17 cellular contexts compared by ENCODE assay signal in the genomic region with DNA sequence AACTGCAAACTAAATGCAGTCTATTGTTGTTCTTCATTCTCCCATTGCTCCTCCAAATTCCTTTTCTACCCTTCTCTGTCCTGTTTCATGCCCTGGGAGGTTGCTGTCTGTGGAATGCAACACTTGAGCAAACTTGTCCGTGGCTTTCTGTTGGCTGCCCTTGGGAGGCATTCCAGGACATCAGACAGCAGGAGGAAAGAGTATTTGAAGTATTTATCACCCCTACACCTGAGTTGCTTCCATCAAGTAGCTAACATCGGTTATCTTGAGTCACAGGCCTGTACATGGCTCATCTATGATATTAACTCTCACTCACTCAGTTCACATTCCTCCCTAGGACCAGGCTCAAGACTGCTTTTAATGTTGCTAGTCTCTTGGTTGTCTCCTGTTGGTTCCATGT.
DNase-seq lines count a peak whose midpoint lies in the region; ATAC-seq and TF ChIP-seq lines count a peak whose summit lies in the region.
"Had no signal": no experiment of that assay in that cellular context is flagged by ENCODE, and none has a peak within 500 bp of the region (broad histone marks: within the 10 kb centered on the region; RNA-seq: fewer than 3 reads in every experiment).

No MANE protein-coding gene starts in this region.

- H3K27me3 ChIP-seq in GM23338 (ENCODE audit: insufficient read depth) (no peaks in the 10 kb centered on the region), RWPE2 (ENCODE audit: insufficient read depth, poor library complexity, severe bottlenecking) (peaks cover 5% of the 10 kb centered on the region), tibial nerve (no peaks in the 10 kb centered on the region)
- H3K27me3 ChIP-seq: BLaER1 had no signal

- H3K4me3 Mint-ChIP-seq in GM23338 = no peak overlapping the region
- H3K4me3 Mint-ChIP-seq: CD8-positive, alpha-beta T cell; HFFc6 had no signal

- WGBS in tibial nerve, 2 donors = 40 to 41% methylated on average over 2 of the region's 2 CpGs

- no peaks in the 10 kb centered on the region for H3K9me3 Mint-ChIP-seq in GM23338

- H3F3A ChIP-seq in GM23338 (replicated peaks; ENCODE audit: low read depth) = no peaks in the 10 kb centered on the region

- H3K4me3 ChIP-seq in GM23338 (no peak overlapping the region), RWPE2 (ENCODE audit: severe bottlenecking) (no peak overlapping the region), epithelial cell of proximal tubule (ENCODE audit: low read depth, low read length) (no peak overlapping the region), tibial nerve (no peak overlapping the region)
- H3K4me3 ChIP-seq: BLaER1 had no signal

- H3K36me3 ChIP-seq in GM23338 (ENCODE audit: insufficient read depth) = no peaks in the 10 kb centered on the region
- no peaks in the 10 kb centered on the region for H3K36me3 ChIP-seq in RWPE2 (ENCODE audit: low read depth)
- H3K36me3 ChIP-seq in tibial nerve = no peaks in the 10 kb centered on the region
- H3K36me3 ChIP-seq: BLaER1 had no signal

- no peak overlapping the region for H3K27ac ChIP-seq in GM23338 (ENCODE audit: low read depth)
- H3K27ac ChIP-seq in RWPE2 (ENCODE audit: poor library complexity, severe bottlenecking) = no peak overlapping the region
- no peak overlapping the region for H3K27ac ChIP-seq in tibial nerve
- H3K27ac ChIP-seq: BLaER1, HL-60 had no signal

- ATAC-seq in GM23338 (no peak), RWPE2 (ENCODE audit: low read depth) (peak; percentile 84)
- ATAC-seq: CD8-positive, alpha-beta T cell; SK-N-SH treated with all-trans-retinoic acid at 6 μM for 48 hours had no signal

- DNase-seq in GM23338 (ENCODE audit: low spot score) (peak; percentile 43), RWPE2 (ENCODE audit: low spot score) (no peak), epithelial cell of proximal tubule (ENCODE audit: low read depth) (peak; percentile 19), left kidney (ENCODE audit: low read depth, low spot score) (peak; percentile 4), D341Med (ENCODE audit: low spot score) (no peak), tibial nerve (ENCODE audit: low spot score in 2 of 2) (no peak)
- no peak for DNase-seq in activated effector memory CD4-positive, alpha-beta T cell treated with anti-CD3 and anti-CD28 coated beads, Interleukin-2, amount 50 U/mL, for 16 hours
- DNase-seq: Calu3; CD8-positive, alpha-beta T cell; HFFc6; NCI-H1105; NCI-H2081; NCI-H748 treated with DMSO at 0.1 percent for 48 hours; SIG-M5 had no signal

- TF ChIP-seq CTCF in GM23338 (conservative IDR thresholded peaks at IDR 0.05; ENCODE audit: low read depth in 2 of 2) (no peak), RWPE2 (IDR thresholded peaks at IDR 0.05; ENCODE audit: poor library complexity, severe bottlenecking) (no peak), epithelial cell of proximal tubule (conservative IDR thresholded peaks at IDR 0.05; ENCODE audit: low read depth, low read length) (no peak), tibial nerve (IDR thresholded peaks at IDR 0.05) (no peak)

- no peak for TF ChIP-seq POLR2A in tibial nerve (IDR thresholded peaks at IDR 0.05)

- H3K9me2 ChIP-seq in GM23338 (ENCODE audit: insufficient read depth) = peaks cover 11% of the 10 kb centered on the region

- no peak overlapping the region for H2AFZ ChIP-seq in GM23338

- H4K20me1 ChIP-seq in GM23338 (replicated peaks; ENCODE audit: insufficient read depth) = no peaks in the 10 kb centered on the region
- H4K20me1 ChIP-seq: BLaER1 had no signal

- H3K9me3 ChIP-seq in RWPE2 (ENCODE audit: severe bottlenecking) (no peaks in the 10 kb centered on the region), tibial nerve (no peaks in the 10 kb centered on the region)
- H3K9me3 ChIP-seq: BLaER1 had no signal

- peaks cover 25% of the 10 kb centered on the region for H3K4me1 Mint-ChIP-seq in GM23338

- H3K4me2 ChIP-seq in GM23338 = no peak overlapping the region
- H3K4me2 ChIP-seq: BLaER1 had no signal

- H3K27me3 Mint-ChIP-seq in GM23338 (ENCODE audit: insufficient read depth, low read depth, poor library complexity) = peaks cover 3% of the 10 kb centered on the region

- TF ChIP-seq EP300 in tibial nerve (IDR thresholded peaks at IDR 0.05) = no peak

- H3K36me3 Mint-ChIP-seq in GM23338 (ENCODE audit: low read depth) = peaks cover 5% of the 10 kb centered on the region; the same call in 1 of the 3 replicates
- H3K36me3 Mint-ChIP-seq: CD8-positive, alpha-beta T cell had no signal

- peak overlapping the region; percentile 79; the same call in 1 of the 2 replicates for H3K27ac Mint-ChIP-seq in GM23338
- H3K27ac Mint-ChIP-seq: CD8-positive, alpha-beta T cell; HFFc6 had no signal

- 0 out of 2 replicates have a peak, but pooled peaks cover 9% of the 10 kb centered on the region for H3K4me1 ChIP-seq in GM23338 (ENCODE audit: insufficient read depth)
- no peaks in the 10 kb centered on the region for H3K4me1 ChIP-seq in RWPE2 (ENCODE audit: insufficient read depth, poor library complexity, severe bottlenecking)
- no peaks in the 10 kb centered on the region for H3K4me1 ChIP-seq in tibial nerve
- H3K4me1 ChIP-seq: BLaER1 had no signal

- H3K79me2 ChIP-seq in GM23338 (replicated peaks; ENCODE audit: insufficient read depth) = no peaks in the 10 kb centered on the region

TF ChIP-seq in GM23338, 12 proteins besides CTCF, POLR2A, EP300 and RAD21 (continues in another document):
- TF ChIP-seq, protein P1, sequence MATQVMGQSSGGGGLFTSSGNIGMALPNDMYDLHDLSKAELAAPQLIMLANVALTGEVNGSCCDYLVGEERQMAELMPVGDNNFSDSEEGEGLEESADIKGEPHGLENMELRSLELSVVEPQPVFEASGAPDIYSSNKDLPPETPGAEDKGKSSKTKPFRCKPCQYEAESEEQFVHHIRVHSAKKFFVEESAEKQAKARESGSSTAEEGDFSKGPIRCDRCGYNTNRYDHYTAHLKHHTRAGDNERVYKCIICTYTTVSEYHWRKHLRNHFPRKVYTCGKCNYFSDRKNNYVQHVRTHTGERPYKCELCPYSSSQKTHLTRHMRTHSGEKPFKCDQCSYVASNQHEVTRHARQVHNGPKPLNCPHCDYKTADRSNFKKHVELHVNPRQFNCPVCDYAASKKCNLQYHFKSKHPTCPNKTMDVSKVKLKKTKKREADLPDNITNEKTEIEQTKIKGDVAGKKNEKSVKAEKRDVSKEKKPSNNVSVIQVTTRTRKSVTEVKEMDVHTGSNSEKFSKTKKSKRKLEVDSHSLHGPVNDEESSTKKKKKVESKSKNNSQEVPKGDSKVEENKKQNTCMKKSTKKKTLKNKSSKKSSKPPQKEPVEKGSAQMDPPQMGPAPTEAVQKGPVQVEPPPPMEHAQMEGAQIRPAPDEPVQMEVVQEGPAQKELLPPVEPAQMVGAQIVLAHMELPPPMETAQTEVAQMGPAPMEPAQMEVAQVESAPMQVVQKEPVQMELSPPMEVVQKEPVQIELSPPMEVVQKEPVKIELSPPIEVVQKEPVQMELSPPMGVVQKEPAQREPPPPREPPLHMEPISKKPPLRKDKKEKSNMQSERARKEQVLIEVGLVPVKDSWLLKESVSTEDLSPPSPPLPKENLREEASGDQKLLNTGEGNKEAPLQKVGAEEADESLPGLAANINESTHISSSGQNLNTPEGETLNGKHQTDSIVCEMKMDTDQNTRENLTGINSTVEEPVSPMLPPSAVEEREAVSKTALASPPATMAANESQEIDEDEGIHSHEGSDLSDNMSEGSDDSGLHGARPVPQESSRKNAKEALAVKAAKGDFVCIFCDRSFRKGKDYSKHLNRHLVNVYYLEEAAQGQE (IDR thresholded peaks at IDR 0.05; ENCODE audit: unreplicated experiment) = no peak
- TF ChIP-seq POLR2AphosphoS5 (IDR thresholded peaks at IDR 0.05; ENCODE audit: low read depth) (no peak), JUNB (IDR thresholded peaks at IDR 0.05; ENCODE audit: unreplicated experiment) (no peak), EZH2 (IDR thresholded peaks at IDR 0.05; ENCODE audit: low read depth, unreplicated experiment) (no peak), ZNF331 (CRISPR knock-in tag; IDR thresholded peaks at IDR 0.05; ENCODE audit: low read depth) (no peak), CREB1 (CRISPR knock-in tag; IDR thresholded peaks at IDR 0.05; ENCODE audit: low read depth) (no peak)
- TF ChIP-seq, protein P2, sequence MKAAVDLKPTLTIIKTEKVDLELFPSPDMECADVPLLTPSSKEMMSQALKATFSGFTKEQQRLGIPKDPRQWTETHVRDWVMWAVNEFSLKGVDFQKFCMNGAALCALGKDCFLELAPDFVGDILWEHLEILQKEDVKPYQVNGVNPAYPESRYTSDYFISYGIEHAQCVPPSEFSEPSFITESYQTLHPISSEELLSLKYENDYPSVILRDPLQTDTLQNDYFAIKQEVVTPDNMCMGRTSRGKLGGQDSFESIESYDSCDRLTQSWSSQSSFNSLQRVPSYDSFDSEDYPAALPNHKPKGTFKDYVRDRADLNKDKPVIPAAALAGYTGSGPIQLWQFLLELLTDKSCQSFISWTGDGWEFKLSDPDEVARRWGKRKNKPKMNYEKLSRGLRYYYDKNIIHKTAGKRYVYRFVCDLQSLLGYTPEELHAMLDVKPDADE (IDR thresholded peaks at IDR 0.05) = no peak

Comparison
In these comparisons a context has a peak if more than half of its experiments do, and no peak if none do; other contexts are left out.
1. DNase-seq: peak in GM23338 (single experiment), epithelial cell of proximal tubule (single experiment) and left kidney (single experiment); none in RWPE2 (single experiment), D341Med (single experiment), activated effector memory CD4-positive, alpha-beta T cell treated with anti-CD3 and anti-CD28 coated beads, Interleukin-2, amount 50 U/mL, for 16 hours (single experiment) and tibial nerve (0 of 2).